ENCODE assay signal across 1 cellular context in genomic region chr16:30903596-30903995, GRCh38.
TF ChIP-seq lines count a peak whose summit lies in the region.

No MANE protein-coding gene starts in this region.

TF ChIP-seq in K562, 482 proteins besides CTCF, POLR2A, EP300 and RAD21:
- TF ChIP-seq ARHGAP35 (IDR thresholded peaks at IDR 0.05; ENCODE audit: partially characterized antibody) (no peak), ZNF583 (CRISPR knock-in tag; IDR thresholded peaks at IDR 0.05) (0 out of 2 replicates have a peak, but pooled peaks have one; percentile 19), ATF7 (IDR thresholded peaks at IDR 0.05) (no peak), ZC3H4 (CRISPR knock-in tag; IDR thresholded peaks at IDR 0.05; ENCODE audit: borderline replicate concordance) (no peak), SPI1 (IDR thresholded peaks at IDR 0.05; ENCODE audit: borderline replicate concordance, low read depth, low read length) (peak; percentile 62; the same call in 1 of the 2 replicates), ZNF146 (CRISPR knock-in tag; IDR thresholded peaks at IDR 0.05; ENCODE audit: unreplicated experiment) (no peak), ZNF431 (CRISPR knock-in tag; IDR thresholded peaks at IDR 0.05) (no peak), GABPA (tag; conservative IDR thresholded peaks at IDR 0.05; ENCODE audit: low read depth) (peak; percentile 60)
- TF ChIP-seq, protein P1, sequence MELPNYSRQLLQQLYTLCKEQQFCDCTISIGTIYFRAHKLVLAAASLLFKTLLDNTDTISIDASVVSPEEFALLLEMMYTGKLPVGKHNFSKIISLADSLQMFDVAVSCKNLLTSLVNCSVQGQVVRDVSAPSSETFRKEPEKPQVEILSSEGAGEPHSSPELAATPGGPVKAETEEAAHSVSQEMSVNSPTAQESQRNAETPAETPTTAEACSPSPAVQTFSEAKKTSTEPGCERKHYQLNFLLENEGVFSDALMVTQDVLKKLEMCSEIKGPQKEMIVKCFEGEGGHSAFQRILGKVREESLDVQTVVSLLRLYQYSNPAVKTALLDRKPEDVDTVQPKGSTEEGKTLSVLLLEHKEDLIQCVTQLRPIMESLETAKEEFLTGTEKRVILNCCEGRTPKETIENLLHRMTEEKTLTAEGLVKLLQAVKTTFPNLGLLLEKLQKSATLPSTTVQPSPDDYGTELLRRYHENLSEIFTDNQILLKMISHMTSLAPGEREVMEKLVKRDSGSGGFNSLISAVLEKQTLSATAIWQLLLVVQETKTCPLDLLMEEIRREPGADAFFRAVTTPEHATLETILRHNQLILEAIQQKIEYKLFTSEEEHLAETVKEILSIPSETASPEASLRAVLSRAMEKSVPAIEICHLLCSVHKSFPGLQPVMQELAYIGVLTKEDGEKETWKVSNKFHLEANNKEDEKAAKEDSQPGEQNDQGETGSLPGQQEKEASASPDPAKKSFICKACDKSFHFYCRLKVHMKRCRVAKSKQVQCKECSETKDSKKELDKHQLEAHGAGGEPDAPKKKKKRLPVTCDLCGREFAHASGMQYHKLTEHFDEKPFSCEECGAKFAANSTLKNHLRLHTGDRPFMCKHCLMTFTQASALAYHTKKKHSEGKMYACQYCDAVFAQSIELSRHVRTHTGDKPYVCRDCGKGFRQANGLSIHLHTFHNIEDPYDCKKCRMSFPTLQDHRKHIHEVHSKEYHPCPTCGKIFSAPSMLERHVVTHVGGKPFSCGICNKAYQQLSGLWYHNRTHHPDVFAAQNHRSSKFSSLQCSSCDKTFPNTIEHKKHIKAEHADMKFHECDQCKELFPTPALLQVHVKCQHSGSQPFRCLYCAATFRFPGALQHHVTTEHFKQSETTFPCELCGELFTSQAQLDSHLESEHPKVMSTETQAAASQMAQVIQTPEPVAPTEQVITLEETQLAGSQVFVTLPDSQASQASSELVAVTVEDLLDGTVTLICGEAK (IDR thresholded peaks at IDR 0.05): peak; percentile 11; the same call in 1 of the 2 replicates
- TF ChIP-seq, protein P1 (CRISPR knock-in tag; IDR thresholded peaks at IDR 0.05): no peak
